ENCODE assay signal across 20 cellular contexts in genomic region chr2:238890806-238891666, GRCh38. TPM values are rescaled to one million over a fixed set of nuclear protein-coding genes. Genes with fewer than 3 reads are reported as not detected.
"Had no signal": no experiment of that assay in that cellular context is flagged by ENCODE, and none has a peak within 500 bp of the region (broad histone marks: within the 10 kb centered on the region; RNA-seq: fewer than 3 reads in every experiment).

No MANE protein-coding gene starts in this region.

- DNase-seq: activated CD8-positive, alpha-beta memory T cell treated with anti-CD3 and anti-CD28 coated beads, Interleukin-2, amount 50 U/mL, for 4 hours; activated naive CD4-positive, alpha-beta T cell treated with anti-CD3 and anti-CD28 coated beads for 36 hours; activated naive CD8-positive, alpha-beta T cell treated with anti-CD3 and anti-CD28 coated beads, Interleukin-2, amount 10 ng/mL, durations not matched to agents 7 days and 5 days; activated T-cell treated with anti-CD3 and anti-CD28 coated beads, Interleukin-2, amount 50 U/mL, for 4 hours; cortex of kidney; endodermal cell; esophagus squamous epithelium; heart left ventricle; left ventricle myocardium superior; mammary epithelial cell; nucleus accumbens; retina; stimulated activated CD4-positive, alpha-beta T cell treated with anti-CD3 and anti-CD28 coated beads, Interleukin-4, amount 100 ng/mL, for 24 hours; stimulated activated naive CD4-positive, alpha-beta T cell treated with Interleukin-2 at 50 U/mL for 16 hours; substantia nigra; T-cell; tibial artery had no signal

- H3K36me3 Mint-ChIP-seq: activated naive CD8-positive, alpha-beta T cell treated with anti-CD3 and anti-CD28 coated beads, Interleukin-2, amount 10 ng/mL, durations not matched to agents 7 days and 5 days; natural killer cell treated with Interleukin-12 subunit alpha and Interleukin-12 subunit beta and Interleukin-15 and Interleukin-18, amount 100 ng/mL, for 72 hours; T-cell had no signal

- H3K27ac ChIP-seq: cardiac muscle cell, esophagus squamous epithelium, tibial artery had no signal

- H3K9me3 Mint-ChIP-seq: activated naive CD4-positive, alpha-beta T cell treated with anti-CD3 and anti-CD28 coated beads for 36 hours; activated naive CD8-positive, alpha-beta T cell treated with anti-CD3 and anti-CD28 coated beads, Interleukin-2, amount 10 ng/mL, durations not matched to agents 7 days and 5 days; activated T-cell treated with anti-CD3 and anti-CD28 coated beads, Interleukin-2, amount 50 U/mL, for 4 hours; endodermal cell; mesothelial cell of epicardium; natural killer cell treated with Interleukin-12 subunit alpha and Interleukin-12 subunit beta and Interleukin-15 and Interleukin-18, amount 100 ng/mL, for 72 hours; T-cell had no signal

- H3K4me3 ChIP-seq: cardiac muscle cell, esophagus squamous epithelium, heart left ventricle, tibial artery had no signal

- H3K4me3 Mint-ChIP-seq: activated naive CD4-positive, alpha-beta T cell treated with anti-CD3 and anti-CD28 coated beads for 36 hours; activated naive CD8-positive, alpha-beta T cell treated with anti-CD3 and anti-CD28 coated beads, Interleukin-2, amount 10 ng/mL, durations not matched to agents 7 days and 5 days; activated T-cell treated with anti-CD3 and anti-CD28 coated beads, Interleukin-2, amount 50 U/mL, for 4 hours; endodermal cell; mesothelial cell of epicardium; natural killer cell treated with Interleukin-12 subunit alpha and Interleukin-12 subunit beta and Interleukin-15 and Interleukin-18, amount 100 ng/mL, for 72 hours; T-cell had no signal

- H3K4me1 Mint-ChIP-seq: activated naive CD8-positive, alpha-beta T cell treated with anti-CD3 and anti-CD28 coated beads, Interleukin-2, amount 10 ng/mL, durations not matched to agents 7 days and 5 days; T-cell had no signal

- H3K36me3 ChIP-seq: cardiac muscle cell, heart left ventricle had no signal

- H3K27me3 ChIP-seq: cardiac muscle cell, esophagus squamous epithelium, tibial artery had no signal

- H3K9me3 ChIP-seq: esophagus squamous epithelium, heart left ventricle, tibial artery had no signal

- H3K27ac Mint-ChIP-seq: activated naive CD4-positive, alpha-beta T cell treated with anti-CD3 and anti-CD28 coated beads for 36 hours; activated naive CD8-positive, alpha-beta T cell treated with anti-CD3 and anti-CD28 coated beads, Interleukin-2, amount 10 ng/mL, durations not matched to agents 7 days and 5 days; endodermal cell; mesothelial cell of epicardium; natural killer cell treated with Interleukin-12 subunit alpha and Interleukin-12 subunit beta and Interleukin-15 and Interleukin-18, amount 100 ng/mL, for 72 hours; T-cell had no signal

RNA-seq across cellular contexts. Expression of gene TWIST2, which starts 43.2 kb away (rescaled TPM):
- total RNA-seq: activated naive CD4-positive, alpha-beta T cell treated with anti-CD3 and anti-CD28 coated beads for 36 hours; activated naive CD8-positive, alpha-beta T cell treated with anti-CD3 and anti-CD28 coated beads, Interleukin-2, amount 10 ng/mL, durations not matched to agents 7 days and 5 days; activated T-cell treated with anti-CD3 and anti-CD28 coated beads, Interleukin-2, amount 50 U/mL, for 4 hours; cardiac muscle cell; natural killer cell treated with Interleukin-12 subunit alpha and Interleukin-12 subunit beta and Interleukin-15 and Interleukin-18, amount 100 ng/mL, for 72 hours; T-cell had no signal
